Comparison of ENCODE assay signal across 15 cellular contexts in the genomic region with DNA sequence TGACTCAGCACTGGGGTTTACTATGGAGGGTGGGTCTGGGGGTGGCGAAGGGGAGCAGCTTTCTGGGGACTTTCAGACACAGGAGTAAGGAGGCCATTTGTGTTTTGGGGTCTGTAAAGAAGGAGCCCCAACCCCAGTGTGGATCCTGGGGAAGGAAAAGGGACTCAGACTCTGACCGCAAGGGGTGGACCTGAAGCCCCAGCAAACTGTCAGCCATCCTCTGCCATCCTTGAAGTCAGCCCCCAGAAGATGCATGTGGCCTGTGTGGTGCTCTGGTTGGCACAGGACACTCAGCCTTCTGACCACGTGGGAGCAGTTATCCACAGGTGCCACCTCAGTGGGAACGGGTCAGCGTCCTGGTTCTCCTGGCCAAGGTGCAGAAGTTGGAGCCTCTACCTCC. TPM values are rescaled to one million over a fixed set of nuclear protein-coding genes. Genes with fewer than 3 reads are reported as not detected.
DNase-seq lines count a peak whose midpoint lies in the region; ATAC-seq and TF ChIP-seq lines count a peak whose summit lies in the region.
"Had no signal": no experiment of that assay in that cellular context is flagged by ENCODE, and none has a peak within 500 bp of the region (broad histone marks: within the 10 kb centered on the region; RNA-seq: fewer than 3 reads in every experiment).

No MANE protein-coding gene starts in this region.

- H3K4me2 ChIP-seq in PC-9, result peak overlapping the region; percentile 76

- peak overlapping the region; percentile 36; the same call in 1 of the 2 replicates for H3K4me3 ChIP-seq in PC-9
- H3K4me3 ChIP-seq in colonic mucosa, result no peak overlapping the region
- no peak overlapping the region for H3K4me3 ChIP-seq in skin epidermis
- H3K4me3 ChIP-seq: GM23248 had no signal

- H3K27ac Mint-ChIP-seq in MCF 10A (ENCODE audit: low read depth, unreplicated experiment), result no peak overlapping the region

- no peaks in the 10 kb centered on the region for H4K20me1 ChIP-seq in PC-9 (ENCODE audit: insufficient read depth)

- H3K9me2 ChIP-seq in PC-9 (ENCODE audit: insufficient read depth), result no peaks in the 10 kb centered on the region

- TF ChIP-seq CTCF in PC-9 (conservative IDR thresholded peaks at IDR 0.05) (no peak), colonic mucosa (IDR thresholded peaks at IDR 0.05) (no peak), MCF 10A (IDR thresholded peaks at IDR 0.05; ENCODE audit: unreplicated experiment) (no peak)

- BruUV-seq in PC-9 (replicated peaks; lab: Mats Ljungman, UMichigan) (no TSS peak), MCF 10A (replicated peaks; lab: Mats Ljungman, UMichigan) (no TSS peak)

- H3K27me3 ChIP-seq in PC-9 (ENCODE audit: insufficient read depth, low read depth) (no peaks in the 10 kb centered on the region), colonic mucosa (no peaks in the 10 kb centered on the region)

- 0 out of 2 replicates have a peak, but pooled peaks cover 3% of the 10 kb centered on the region for H3K9me3 ChIP-seq in PC-9 (ENCODE audit: insufficient read depth, low read depth)
- H3K9me3 ChIP-seq in colonic mucosa, result no peaks in the 10 kb centered on the region

- CTCF ChIA-PET in PC-9 (lab: Charles Lee) (interaction anchor here (0.6 to 3.3 kb wide), 4 partner anchors 13 to 221 kb away, joined by 3 to 21 read pairs (median 6); partner anchors contain the start of gene AHCYL1), MCF 10A (lab: Yijun Ruan, JAX) (interaction anchor here (0.6 to 25.8 kb wide), 5 partner anchors 13 to 191 kb away, joined by 3 to 969 read pairs (median 3); partner anchors contain the start of gene AHCYL1)

- peak; percentile 29 for DNase-seq in activated CD4-positive, CD25-positive, alpha-beta regulatory T cell treated with anti-CD3 and anti-CD28 coated beads, Interleukin-2, amount 50 U/mL, for 72 hours
- no peak for DNase-seq in activated CD4-positive, CD25-positive, alpha-beta regulatory T cell (lab: John Stamatoyannopoulos, UW)
- DNase-seq in PC-9, result no peak
- peak; percentile 16 for DNase-seq in colonic mucosa
- DNase-seq in DMS114 treated with DMSO at 0.1 percent for 48 hours (lab: John Stamatoyannopoulos, UW; ENCODE audit: unreplicated experiment), result no peak
- DNase-seq in MCF 10A (ENCODE audit: unreplicated experiment), result no peak
- DNase-seq: left cardiac atrium, NCI-H2171 had no signal

- ATAC-seq in GM18519 (IDR thresholded peaks at IDR 0.05; ENCODE audit: low FRiP score, unreplicated experiment), result no peak
- ATAC-seq: left cardiac atrium had no signal

- H3K4me1 Mint-ChIP-seq in MCF 10A (ENCODE audit: insufficient read depth, unreplicated experiment), result peaks cover 22% of the 10 kb centered on the region

- no peaks in the 10 kb centered on the region for H3K36me3 ChIP-seq in PC-9 (ENCODE audit: low read depth)
- H3K36me3 ChIP-seq in colonic mucosa, result no peaks in the 10 kb centered on the region

- H3F3A ChIP-seq in PC-9 (ENCODE audit: insufficient read depth, low read depth), result peaks cover 70% of the 10 kb centered on the region

- no peaks in the 10 kb centered on the region for H3K27me3 Mint-ChIP-seq in MCF 10A (ENCODE audit: insufficient read depth, unreplicated experiment)

- POLR2A ChIA-PET in PC-9 (lab: Charles Lee; ENCODE audit: unreplicated experiment) (interaction anchor here (0.6 to 0.7 kb wide), 5 partner anchors 12 to 549 kb away, joined by 4 to 27 read pairs (median 15); no protein-coding TSS in a partner anchor), MCF 10A (lab: Yijun Ruan, JAX) (no interaction called here)

- peak overlapping the region; percentile 95 for H3K27ac ChIP-seq in PC-9
- no peak overlapping the region for H3K27ac ChIP-seq in colonic mucosa
- peak overlapping the region in 11 of 21 experiments; percentile 23 to 91 (median 69) for H3K27ac ChIP-seq in skin epidermis
- H3K27ac ChIP-seq: GM23248 had no signal

- H3K9ac ChIP-seq in colonic mucosa (ENCODE audit: low read depth in 2 of 2, low read length in 2 of 2), result no peak overlapping the region
- H3K9ac ChIP-seq: GM23248 had no signal

- H3K9me3 Mint-ChIP-seq in MCF 10A (ENCODE audit: unreplicated experiment), result no peaks in the 10 kb centered on the region
- H3K9me3 Mint-ChIP-seq: neural crest cell had no signal

- H3K36me3 Mint-ChIP-seq in MCF 10A (ENCODE audit: insufficient read depth, unreplicated experiment), result no peaks in the 10 kb centered on the region

- H3K4me1 ChIP-seq in PC-9 (replicated peaks; ENCODE audit: insufficient read depth) (peaks cover 100% of the 10 kb centered on the region), colonic mucosa (peaks cover 21% of the 10 kb centered on the region)

- no peak overlapping the region for H2AFZ ChIP-seq in PC-9
- H2AFZ ChIP-seq: GM23248 had no signal

- no peak overlapping the region for H3K4me3 Mint-ChIP-seq in MCF 10A (ENCODE audit: unreplicated experiment)
- H3K4me3 Mint-ChIP-seq: neural crest cell had no signal

- H3K79me2 ChIP-seq in PC-9 (ENCODE audit: low read depth), result peaks cover 21% of the 10 kb centered on the region

- intact Hi-C loops in PC-9 (cut with micrococcal nuclease; ENCODE audit: unreplicated experiment) (loop anchor here (5.0 kb wide), 1 partner anchor 123 kb away; the partner anchor contains the start of gene CSF1), colonic mucosa (cut with DNase I) (no loop called here), MCF 10A (cut with micrococcal nuclease) (loop anchor here (5.0 kb wide), 1 partner anchor 123 kb away; the partner anchor contains the start of gene CSF1)

RNA-seq across cellular contexts. Expression of gene EPS8L3, which starts 26.0 kb away (rescaled TPM):
- 0.68 and 1.2 TPM in 2 replicates for total RNA-seq in PC-9 (2021)
- total RNA-seq in colonic mucosa, result 100 to 1,000 TPM; 283 to 290 TPM
- not detected in 2 replicates for total RNA-seq in MCF 10A (2022)
- total RNA-seq: GM23248; left cardiac atrium; neural crest cell; skeletal muscle tissue; T-helper 1 cell treated with Interleukin-12 subunit alpha and Interleukin-12 subunit beta and Interleukin-4 antibody, amounts not matched to agents 30 ng/mL and 1 ng/mL, for 36 hours; urinary bladder had no signal

RNA-seq across cellular contexts. Expression of gene GSTM3, which starts 48.9 kb away (rescaled TPM):
- total RNA-seq in PC-9 (2021) (101 and 110 TPM in 2 replicates), colonic mucosa (10 to 100 TPM in 1 of 2 donors, 1 to 10 TPM in 1; 4.9 to 24.6 TPM), MCF 10A (2022) (not detected in 2 replicates)

Comparison
In these comparisons a context has a peak if more than half of its experiments do, and no peak if none do; other contexts are left out.
1. DNase-seq: peak in activated CD4-positive, CD25-positive, alpha-beta regulatory T cell treated with anti-CD3 and anti-CD28 coated beads, Interleukin-2, amount 50 U/mL, for 72 hours (single experiment) and colonic mucosa (single experiment); none in activated CD4-positive, CD25-positive, alpha-beta regulatory T cell (0 of 4), PC-9 (0 of 2), DMS114 treated with DMSO at 0.1 percent for 48 hours (single experiment) and MCF 10A (single experiment).
2. RNA of gene EPS8L3, which starts 26.0 kb away (total RNA-seq): 283 to 290 TPM in colonic mucosa; 0.68 to 1.2 TPM in PC-9 and not detected in MCF 10A; every median in the first group is over 100 times any median in the second.